In the genomic region with DNA sequence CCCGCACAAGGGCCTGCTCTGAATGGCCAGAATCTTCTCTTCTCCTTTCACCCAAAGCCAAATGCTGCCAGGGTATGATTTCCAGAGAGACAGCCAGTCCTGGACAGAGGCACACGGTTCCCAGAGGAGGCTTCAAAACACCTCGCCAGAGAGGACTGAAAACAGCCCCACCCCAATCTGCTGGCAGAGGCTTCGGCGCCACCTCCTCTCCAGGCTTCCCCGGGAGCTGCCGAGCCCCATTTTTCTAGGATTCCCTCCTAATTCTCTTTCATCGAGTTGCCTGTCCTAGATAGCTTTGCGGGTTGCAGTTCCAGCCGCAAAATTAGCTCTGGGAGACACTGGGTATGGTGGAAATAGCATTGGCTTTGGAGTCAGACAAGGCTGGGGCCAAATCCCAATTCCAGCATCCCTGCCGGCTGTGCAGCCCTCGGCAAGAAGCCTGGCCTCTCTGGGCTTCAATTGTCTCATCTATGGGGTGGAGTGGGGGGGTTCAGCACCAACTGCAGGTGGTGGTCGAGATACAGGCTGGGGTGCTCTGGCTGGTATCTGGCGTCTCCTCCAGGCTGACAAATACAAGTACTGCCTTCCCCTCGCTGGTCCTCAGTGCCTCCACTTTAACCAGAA, we compare ENCODE assay signal across 22 cellular contexts. TPM values are rescaled to one million over a fixed set of nuclear protein-coding genes. Genes with fewer than 3 reads are reported as not detected.
DNase-seq lines count a peak whose midpoint lies in the region; FAIRE-seq lines count a peak whose summit lies in the region.
"Had no signal": no experiment of that assay in that cellular context is flagged by ENCODE, and none has a peak within 500 bp of the region (broad histone marks: within the 10 kb centered on the region; RNA-seq: fewer than 3 reads in every experiment).

No MANE protein-coding gene starts in this region.

- H4K5ac ChIP-seq in mesendoderm (ENCODE audit: low read length): no peak overlapping the region

- no peak overlapping the region for H3K56ac ChIP-seq in mesendoderm (ENCODE audit: low read length)

- DNase-seq in H7: peak; percentile 38
- DNase-seq in caudate nucleus (lab: John Stamatoyannopoulos, UW): peak in 10 of 61 donors; percentile 27 to 50 (median 39)
- DNase-seq in substantia nigra (lab: John Stamatoyannopoulos, UW): peak in 2 of 49 donors; percentile 26 to 43
- DNase-seq in mesendoderm: no peak
- DNase-seq in GM19240 (ENCODE audit: insufficient read length, low spot score): no peak
- DNase-seq in small intestine: no peak
- DNase-seq: CD4-positive, alpha-beta memory T cell; DMS153; GF-D8; GM23248; HCEC 1CT; Kasumi-1; MG63; NCI-H1092; NCI-H146; NCI-H2029 treated with DMSO at 0.1 percent for 48 hours; NCI-H446 treated with DMSO at 0.1 percent for 48 hours; SHP77 had no signal

- H2BK120ac ChIP-seq in mesendoderm (ENCODE audit: low read depth, low read length): no peak overlapping the region

- H2AK5ac ChIP-seq in mesendoderm (ENCODE audit: low read length): no peak overlapping the region

- H3K27me3 ChIP-seq in H7 (ENCODE audit: control insufficient read depth, insufficient read depth, low read length) (no peaks in the 10 kb centered on the region), layer of hippocampus (ENCODE audit: control insufficient read depth, insufficient read depth, low read length) (no peaks in the 10 kb centered on the region), mesendoderm (ENCODE audit: insufficient read depth, low read length, poor library complexity) (no peaks in the 10 kb centered on the region), small intestine (ENCODE audit: control insufficient read depth in 2 of 2, insufficient read depth in 2 of 2, low read length in 2 of 2) (no peaks in the 10 kb centered on the region)
- H3K27me3 ChIP-seq: MG63, Peyer's patch had no signal

- H3K4me1 ChIP-seq in mesendoderm (ENCODE audit: control insufficient read depth, low read depth, low read length) (no peaks in the 10 kb centered on the region), small intestine (ENCODE audit: control insufficient read depth in 2 of 2, insufficient read depth in 1 of 2, low read depth in 1 of 2, low read length in 1 of 2) (no peaks in the 10 kb centered on the region)
- H3K4me1 ChIP-seq: A549, Peyer's patch had no signal

- H3K18ac ChIP-seq in mesendoderm (ENCODE audit: low read length): no peak overlapping the region

- H3K4me2 ChIP-seq in mesendoderm (ENCODE audit: low read length): no peak overlapping the region
- H3K4me2 ChIP-seq: A549 had no signal

- no peak overlapping the region for H3K4me3 ChIP-seq in H7 (ENCODE audit: insufficient read depth, low read depth, low read length)
- no peak overlapping the region for H3K4me3 ChIP-seq in mesendoderm (ENCODE audit: low read length)
- no peak overlapping the region for H3K4me3 ChIP-seq in small intestine (ENCODE audit: low read depth in 1 of 2, low read length in 2 of 2)
- H3K4me3 ChIP-seq: A549, BLaER1, GM23248, MG63, Peyer's patch had no signal

- FAIRE-seq in small intestine (lab: Jason Lieb, UNC): no peak
- FAIRE-seq: A549 had no signal

- H2BK5ac ChIP-seq in mesendoderm (ENCODE audit: low read length): no peak overlapping the region

- H4K8ac ChIP-seq in mesendoderm (ENCODE audit: low read depth, low read length): no peak overlapping the region

- H3K79me2 ChIP-seq in mesendoderm (ENCODE audit: control insufficient read depth, insufficient read depth, low read length): no peaks in the 10 kb centered on the region

- H3K23ac ChIP-seq in mesendoderm (ENCODE audit: low read length): no peak overlapping the region

- H3K9me3 ChIP-seq in small intestine (ENCODE audit: control insufficient read depth, low read depth): no peaks in the 10 kb centered on the region
- H3K9me3 ChIP-seq: A549, BLaER1, MG63, Peyer's patch had no signal

- H3K4ac ChIP-seq in mesendoderm (ENCODE audit: low read depth, low read length): no peak overlapping the region

- no CpG with 5 or more reads among the region's 15 CpGs for WGBS in mesendoderm (ENCODE audit: extremely low coverage, insufficient coverage, low lambda C conversion rate)
- 67 to 74% (median 71%) methylated on average over 15 of the region's 15 CpGs for WGBS in small intestine, 3 donors

- H3K36me3 ChIP-seq in H7 (replicated peaks; ENCODE audit: control insufficient read depth, insufficient read depth, low read length) (no peaks in the 10 kb centered on the region), mesendoderm (ENCODE audit: control insufficient read depth, insufficient read depth, low read length) (no peaks in the 10 kb centered on the region), small intestine (ENCODE audit: control insufficient read depth in 2 of 2, insufficient read depth in 2 of 2, low read length in 2 of 2) (no peaks in the 10 kb centered on the region)
- H3K36me3 ChIP-seq: BLaER1, MG63, Peyer's patch had no signal

- H3K27ac ChIP-seq in caudate nucleus (ENCODE audit: low read depth, low read length) (peak overlapping the region; percentile 18), layer of hippocampus (ENCODE audit: low read depth, low read length) (peak overlapping the region; percentile 44), substantia nigra (ENCODE audit: low read depth, low read length, poor library complexity, severe bottlenecking) (peak overlapping the region; percentile 30), mesendoderm (ENCODE audit: low read depth, low read length) (no peak overlapping the region), small intestine (ENCODE audit: low read depth in 1 of 2, low read length in 1 of 2) (no peak overlapping the region)
- H3K27ac ChIP-seq: A549, BLaER1, GM23248, Peyer's patch had no signal

- peaks cover 3% of the 10 kb centered on the region for H3K79me1 ChIP-seq in mesendoderm (ENCODE audit: low read length)

- H3K9ac ChIP-seq in mesendoderm (ENCODE audit: low read length): no peak overlapping the region
- H3K9ac ChIP-seq: BLaER1, GM23248 had no signal

- H2BK15ac ChIP-seq in mesendoderm (replicated peaks; ENCODE audit: low read depth): no peak overlapping the region

RNA-seq across cellular contexts. Expression of gene PPP2R2C, which starts 22.6 kb away (rescaled TPM):
- 7.2 and 7.6 TPM in 2 replicates for total RNA-seq in H7 (2014; rRNA removed; shearing (Covaris generic))
- 48.5 TPM for polyA plus RNA-seq in mesendoderm (2013, experiment 1 of 2)
- 52.5 TPM for polyA plus RNA-seq in mesendoderm (2013, experiment 2 of 2)
- 1 to 10 TPM in 1 of 3 donors, under 1 TPM in 1, not detected in 1; 0.81 to 2.3 TPM for polyA plus RNA-seq in small intestine
- total RNA-seq: CD4-positive, alpha-beta memory T cell; GM23248 had no signal
- polyA plus RNA-seq: CD4-positive, alpha-beta memory T cell; GM23248 had no signal

Comparison
In these comparisons a context has a peak if more than half of its experiments do, and no peak if none do; other contexts are left out.
1. H3K27ac ChIP-seq: peak in caudate nucleus (single experiment), layer of hippocampus (single experiment) and substantia nigra (single experiment); none in mesendoderm (single experiment) and small intestine (0 of 2).